9 cellular contexts compared by ENCODE assay signal in the genomic region with DNA sequence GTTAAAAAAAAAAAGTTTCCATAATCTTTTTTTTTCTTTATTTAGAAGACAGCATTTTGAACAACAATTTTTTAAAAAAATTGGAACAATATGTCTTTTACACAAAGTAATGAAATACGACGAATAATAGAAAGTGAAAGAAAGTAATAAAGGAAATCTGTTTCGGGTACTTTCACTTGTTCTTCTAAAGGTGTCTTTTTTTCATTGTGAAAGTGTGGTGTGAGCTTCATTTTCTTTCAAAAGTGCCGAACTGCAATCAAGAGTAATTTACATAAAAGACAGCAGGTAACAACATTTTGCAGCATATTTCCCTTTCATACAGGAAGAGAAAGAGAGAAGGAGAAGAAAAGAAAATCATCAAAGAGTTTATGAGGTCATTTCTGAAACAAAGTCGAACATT.
DNase-seq lines count a peak whose midpoint lies in the region; ATAC-seq and TF ChIP-seq lines count a peak whose summit lies in the region.
"Had no signal": no experiment of that assay in that cellular context is flagged by ENCODE, and none has a peak within 500 bp of the region (broad histone marks: within the 10 kb centered on the region; RNA-seq: fewer than 3 reads in every experiment).

No MANE protein-coding gene starts in this region.

- H3K36me3 ChIP-seq in muscle layer of duodenum (ENCODE audit: control insufficient read depth in 1 of 2, insufficient read depth in 2 of 2, low read length in 2 of 2), result no peaks in the 10 kb centered on the region
- H3K36me3 ChIP-seq in testis (ENCODE audit: low read depth, missing control alignments), result no peaks in the 10 kb centered on the region

- WGBS in testis, 2 donors, result 42 to 46% methylated on average over 5 of the region's 5 CpGs

- POLR2A ChIA-PET in activated CD4-positive, alpha-beta memory T cell treated with anti-CD3 and anti-CD28 coated beads for 36 hours (lab: Charles Lee), result no interaction called here

- TF ChIP-seq CTCF in endothelial cell (IDR thresholded peaks at IDR 0.05; ENCODE audit: unreplicated experiment) (no peak), testis (IDR thresholded peaks at IDR 0.05) (no peak)

- H3K27ac Mint-ChIP-seq in activated CD4-positive, alpha-beta memory T cell treated with anti-CD3 and anti-CD28 coated beads for 36 hours, result no peak overlapping the region
- no peak overlapping the region for H3K27ac Mint-ChIP-seq in endothelial cell (ENCODE audit: unreplicated experiment)

- H3K27me3 ChIP-seq in muscle layer of duodenum (ENCODE audit: low read depth, low read length) (no peaks in the 10 kb centered on the region), testis (no peaks in the 10 kb centered on the region)

- H3K9me3 ChIP-seq in muscle layer of duodenum (ENCODE audit: control insufficient read depth in 1 of 2, low read length in 2 of 2), result no peaks in the 10 kb centered on the region
- H3K9me3 ChIP-seq in testis, result no peaks in the 10 kb centered on the region

- H3K9me3 Mint-ChIP-seq in activated CD4-positive, alpha-beta memory T cell treated with anti-CD3 and anti-CD28 coated beads for 36 hours, result peaks cover 6% of the 10 kb centered on the region
- H3K9me3 Mint-ChIP-seq in endothelial cell (ENCODE audit: unreplicated experiment), result no peaks in the 10 kb centered on the region

- H3K4me3 ChIP-seq in muscle layer of duodenum (ENCODE audit: low read depth in 1 of 2, low read length in 2 of 2) (peak overlapping the region; percentile 56), testis (peak overlapping the region in 1 of 2 donors; percentile 5)

- CTCF ChIA-PET in activated CD4-positive, alpha-beta memory T cell treated with anti-CD3 and anti-CD28 coated beads for 36 hours (lab: Charles Lee), result no interaction called here

- H3K27me3 Mint-ChIP-seq in activated CD4-positive, alpha-beta memory T cell treated with anti-CD3 and anti-CD28 coated beads for 36 hours, result no peaks in the 10 kb centered on the region
- no peaks in the 10 kb centered on the region for H3K27me3 Mint-ChIP-seq in endothelial cell (ENCODE audit: unreplicated experiment)

- no peaks in the 10 kb centered on the region for H3K4me1 ChIP-seq in muscle layer of duodenum (ENCODE audit: control insufficient read depth in 1 of 2, insufficient read depth in 2 of 2, low read length in 2 of 2)
- H3K4me1 ChIP-seq in testis, result no peaks in the 10 kb centered on the region

- no peak overlapping the region for H3K27ac ChIP-seq in muscle layer of duodenum (ENCODE audit: low read length)
- no peak overlapping the region for H3K27ac ChIP-seq in testis

- no peak for TF ChIP-seq POLR2A in testis (IDR thresholded peaks at IDR 0.05)

- intact Hi-C loops in activated CD4-positive, alpha-beta memory T cell treated with anti-CD3 and anti-CD28 coated beads for 36 hours (cut with micrococcal nuclease), result no loop called here
- intact Hi-C loops in testis (cut with DNase I; ENCODE audit: low total_unique reads), result no loop called here

- H3K4me1 Mint-ChIP-seq in activated CD4-positive, alpha-beta memory T cell treated with anti-CD3 and anti-CD28 coated beads for 36 hours (ENCODE audit: low read depth), result peaks cover 5% of the 10 kb centered on the region
- peaks cover 3% of the 10 kb centered on the region for H3K4me1 Mint-ChIP-seq in endothelial cell (ENCODE audit: unreplicated experiment)

- ATAC-seq in GM18519 (IDR thresholded peaks at IDR 0.05; ENCODE audit: low FRiP score, unreplicated experiment), result peak; percentile 92
- ATAC-seq in HG02981 (IDR thresholded peaks at IDR 0.05; ENCODE audit: unreplicated experiment), result peak; percentile 75

- H3K4me3 Mint-ChIP-seq in activated CD4-positive, alpha-beta memory T cell treated with anti-CD3 and anti-CD28 coated beads for 36 hours, result peak overlapping the region; percentile 26
- no peak overlapping the region for H3K4me3 Mint-ChIP-seq in endothelial cell (ENCODE audit: unreplicated experiment)

- H3K36me3 Mint-ChIP-seq in activated CD4-positive, alpha-beta memory T cell treated with anti-CD3 and anti-CD28 coated beads for 36 hours, result no peaks in the 10 kb centered on the region
- no peaks in the 10 kb centered on the region for H3K36me3 Mint-ChIP-seq in endothelial cell (ENCODE audit: low read depth, unreplicated experiment)

- no peak for DNase-seq in activated CD4-positive, alpha-beta memory T cell treated with anti-CD3 and anti-CD28 coated beads for 36 hours
- DNase-seq in endothelial cell (ENCODE audit: low spot score) (no peak), testis (no peak), NCI-H1048 (lab: John Stamatoyannopoulos, UW) (no peak), NAMALWA (ENCODE audit: low spot score) (no peak)
- DNase-seq: foreskin fibroblast had no signal
